ENCODE assay signal across 8 cellular contexts in the genomic region with DNA sequence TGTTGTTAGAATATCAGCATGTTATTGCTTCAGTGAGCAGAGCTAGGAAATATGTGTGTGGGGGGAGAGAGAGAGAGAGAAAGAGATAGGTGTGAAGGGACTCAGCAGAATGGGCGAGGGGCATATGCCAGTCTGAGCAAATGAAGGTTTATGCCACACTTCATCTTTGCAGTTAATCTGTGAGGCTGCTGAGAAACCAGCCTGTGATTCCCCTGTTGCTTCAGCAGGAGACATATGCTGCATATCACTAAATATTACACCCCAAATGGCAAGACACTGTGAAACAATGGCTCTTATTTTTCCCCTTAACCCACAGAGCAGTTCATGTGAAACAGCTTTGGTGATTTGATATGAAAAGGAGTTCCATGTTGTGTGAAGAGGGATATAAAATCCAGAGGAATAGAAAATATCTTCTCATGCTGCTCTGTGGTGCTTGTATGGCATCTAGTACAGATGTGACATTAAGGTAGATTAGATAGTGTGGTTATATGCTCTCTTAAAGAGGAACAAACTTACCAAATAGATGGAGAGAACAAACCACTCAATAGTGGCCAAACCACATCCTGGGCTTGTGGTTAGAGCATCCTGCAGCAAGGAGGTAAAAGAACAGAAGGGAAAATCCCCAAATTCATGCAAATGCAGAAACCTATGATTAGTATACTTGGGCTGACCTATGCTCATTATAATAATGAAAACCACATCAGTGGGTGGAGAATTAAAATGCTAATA.
DNase-seq lines count a peak whose midpoint lies in the region; ATAC-seq and TF ChIP-seq lines count a peak whose summit lies in the region.

No MANE protein-coding gene starts in this region.

- TF ChIP-seq POLR2A in stomach (IDR thresholded peaks at IDR 0.05): no peak
- no peak for TF ChIP-seq POLR2A in testis (IDR thresholded peaks at IDR 0.05)

- no peaks in the 10 kb centered on the region for H3K9me3 ChIP-seq in stomach
- no peaks in the 10 kb centered on the region for H3K9me3 ChIP-seq in testis

- TF ChIP-seq CTCF in fibroblast of pulmonary artery (IDR thresholded peaks at IDR 0.05; ENCODE audit: low read length, missing control alignments) (no peak), stomach (IDR thresholded peaks at IDR 0.05) (no peak), testis (IDR thresholded peaks at IDR 0.05) (no peak)

- TF ChIP-seq EP300 in stomach (IDR thresholded peaks at IDR 0.05): no peak

- intact Hi-C loops in stomach (cut with DNase I; ENCODE audit: low total_unique reads) (no loop called here), testis (cut with DNase I; ENCODE audit: low total_unique reads) (no loop called here)

- 57 to 80% (median 71%) methylated on average over 1 of the region's 1 CpG for WGBS in stomach, 5 donors
- WGBS in testis, 2 donors: 91 to 95% methylated on average over 1 of the region's 1 CpG

- ATAC-seq in HG03521 (IDR thresholded peaks at IDR 0.05; ENCODE audit: unreplicated experiment): peak; percentile 96

- no peaks in the 10 kb centered on the region for H3K4me1 ChIP-seq in stomach
- H3K4me1 ChIP-seq in testis: no peaks in the 10 kb centered on the region

- H3K27me3 ChIP-seq in stomach: no peaks in the 10 kb centered on the region
- H3K27me3 ChIP-seq in testis: no peaks in the 10 kb centered on the region

- H3K27ac ChIP-seq in stomach (no peak overlapping the region), testis (no peak overlapping the region)

- H3K36me3 ChIP-seq in stomach (no peaks in the 10 kb centered on the region), testis (ENCODE audit: low read depth, missing control alignments) (no peaks in the 10 kb centered on the region)

- DNase-seq in activated gamma-delta T cell treated with Interleukin-2 at 50 U/mL for 16 hours (peak; percentile 77), activated gamma-delta T cell (lab: John Stamatoyannopoulos, UW) (no peak), fibroblast of pulmonary artery (ENCODE audit: low read depth) (peak; percentile 10), stomach (peak; percentile 44), medulla oblongata (ENCODE audit: extremely low spot score) (no peak), testis (no peak)
- DNase-seq in activated CD4-positive, alpha-beta T cell treated with anti-CD3 and anti-CD28 coated beads for 4 hours: peak; percentile 72 to 75

- H3K4me3 ChIP-seq in fibroblast of pulmonary artery (replicated peaks; ENCODE audit: low read depth, low read length) (no peak overlapping the region), stomach (no peak overlapping the region), testis (no peak overlapping the region)

Comparison
In these comparisons a context has a peak if more than half of its experiments do, and no peak if none do; other contexts are left out.
1. DNase-seq: peak in activated gamma-delta T cell treated with Interleukin-2 at 50 U/mL for 16 hours (single experiment), activated CD4-positive, alpha-beta T cell treated with anti-CD3 and anti-CD28 coated beads for 4 hours (2 of 2), fibroblast of pulmonary artery (single experiment) and stomach (single experiment); none in activated gamma-delta T cell (single experiment), medulla oblongata (single experiment) and testis (single experiment).